In genomic region chr11:117415358-117415896, GRCh38 we compare ENCODE assay signal across 26 cellular contexts.
"Had no signal": no experiment of that assay in that cellular context is flagged by ENCODE, and none has a peak within 500 bp of the region (broad histone marks: within the 10 kb centered on the region; RNA-seq: fewer than 3 reads in every experiment).

No MANE protein-coding gene starts in this region.

- H3K27me3 ChIP-seq: adrenal gland, breast epithelium had no signal

- H3K9me3 ChIP-seq: adrenal gland, breast epithelium had no signal

- H3K4me3 ChIP-seq: adrenal gland, breast epithelium had no signal

- ATAC-seq: activated CD8-positive, alpha-beta memory T cell treated with anti-CD3 and anti-CD28 coated beads, Interleukin-2, amount 10 ng/mL, durations not matched to agents 7 days and 5 days; activated T-helper 17 cell treated with anti-CD3 and anti-CD28 coated beads, Interleukin-2, amount 50 U/mL, for 72 hours had no signal

- H3K27me3 Mint-ChIP-seq: activated B cell treated with CpG ODN at 0.5 μM for 24 hours; activated CD4-positive, alpha-beta T cell treated with anti-CD3 and anti-CD28 coated beads, Interleukin-2, amount 10 ng/mL, durations not matched to agents 24 days and 14 days; activated CD8-positive, alpha-beta memory T cell treated with anti-CD3 and anti-CD28 coated beads, Interleukin-2, amount 10 ng/mL, durations not matched to agents 7 days and 5 days; activated T-helper 17 cell treated with anti-CD3 and anti-CD28 coated beads, Interleukin-2, amount 50 U/mL, for 72 hours had no signal

- H3K4me3 Mint-ChIP-seq: activated B cell treated with CpG ODN at 0.5 μM for 24 hours; activated CD4-positive, alpha-beta T cell treated with anti-CD3 and anti-CD28 coated beads, Interleukin-2, amount 10 ng/mL, durations not matched to agents 24 days and 14 days; activated CD8-positive, alpha-beta memory T cell treated with anti-CD3 and anti-CD28 coated beads, Interleukin-2, amount 10 ng/mL, durations not matched to agents 7 days and 5 days; activated naive CD8-positive, alpha-beta T cell treated with anti-CD3 and anti-CD28 coated beads, Interleukin-2, amount 10 ng/mL, durations not matched to agents 7 days and 5 days; activated T-helper 17 cell treated with anti-CD3 and anti-CD28 coated beads, Interleukin-2, amount 50 U/mL, for 72 hours; IgD-negative memory B cell; T-helper 1 cell treated with Interleukin-12 subunit alpha and Interleukin-12 subunit beta and Interleukin-4 antibody, amounts not matched to agents 30 μg/mL and 1 μg/mL, for 36 hours had no signal

- H3K9ac ChIP-seq: KMS-11 had no signal

- H3K27ac ChIP-seq: adrenal gland, breast epithelium, KMS-11 had no signal

- DNase-seq: activated B cell treated with CpG ODN at 0.5 μM for 24 hours; activated CD4-positive, alpha-beta T cell treated with anti-CD3 and anti-CD28 coated beads for 1 hour; activated CD4-positive, alpha-beta T cell treated with anti-CD3 and anti-CD28 coated beads, Interleukin-2, amount 10 ng/mL, durations not matched to agents 24 days and 14 days; activated CD4-positive, alpha-beta T cell treated with anti-CD3 and anti-CD28 coated beads, Interleukin-2, amount 50 U/mL, for 48 hours; activated CD8-positive, alpha-beta memory T cell treated with anti-CD3 and anti-CD28 coated beads, Interleukin-2, amount 10 ng/mL, durations not matched to agents 7 days and 5 days; activated naive CD4-positive, alpha-beta T cell treated with anti-CD3 and anti-CD28 coated beads, Interleukin-2, amount 50 U/mL, for 16 hours; activated naive CD8-positive, alpha-beta T cell treated with anti-CD3 and anti-CD28 coated beads, Interleukin-2, amount 10 ng/mL, durations not matched to agents 7 days and 5 days; activated T-cell treated with anti-CD3 and anti-CD28 coated beads, Interleukin-2, amount 50 U/mL, for 48 hours; adrenal gland; central memory CD4-positive, alpha-beta T cell; MV-4-11; NCI-H1092 treated with DMSO at 0.1 percent for 48 hours; NCI-H1417 treated with DMSO at 0.1 percent for 48 hours; NCI-H1694 treated with DMSO at 0.1 percent for 48 hours; NCI-H2029 treated with DMSO at 0.1 percent for 48 hours; NCI-H345; NCI-H510A; NCI-H526 treated with DMSO at 0.1 percent for 48 hours; NCI-H82; NK-92 treated with Interleukin-12 subunit alpha and Interleukin-12 subunit beta, amount 100 ng/mL, for 24 hours; SHP77 treated with DMSO at 0.1 percent for 48 hours had no signal

- H3K27ac Mint-ChIP-seq: activated B cell treated with CpG ODN at 0.5 μM for 24 hours; activated CD4-positive, alpha-beta T cell treated with anti-CD3 and anti-CD28 coated beads, Interleukin-2, amount 10 ng/mL, durations not matched to agents 24 days and 14 days; activated CD8-positive, alpha-beta memory T cell treated with anti-CD3 and anti-CD28 coated beads, Interleukin-2, amount 10 ng/mL, durations not matched to agents 7 days and 5 days; activated naive CD8-positive, alpha-beta T cell treated with anti-CD3 and anti-CD28 coated beads, Interleukin-2, amount 10 ng/mL, durations not matched to agents 7 days and 5 days; activated T-helper 17 cell treated with anti-CD3 and anti-CD28 coated beads, Interleukin-2, amount 50 U/mL, for 72 hours; IgD-negative memory B cell; T-helper 1 cell treated with Interleukin-12 subunit alpha and Interleukin-12 subunit beta and Interleukin-4 antibody, amounts not matched to agents 30 μg/mL and 1 μg/mL, for 36 hours had no signal

- H3K9me3 Mint-ChIP-seq: activated B cell treated with CpG ODN at 0.5 μM for 24 hours; activated CD4-positive, alpha-beta T cell treated with anti-CD3 and anti-CD28 coated beads, Interleukin-2, amount 10 ng/mL, durations not matched to agents 24 days and 14 days; activated naive CD8-positive, alpha-beta T cell treated with anti-CD3 and anti-CD28 coated beads, Interleukin-2, amount 10 ng/mL, durations not matched to agents 7 days and 5 days; activated T-helper 17 cell treated with anti-CD3 and anti-CD28 coated beads, Interleukin-2, amount 50 U/mL, for 72 hours; T-helper 1 cell treated with Interleukin-12 subunit alpha and Interleukin-12 subunit beta and Interleukin-4 antibody, amounts not matched to agents 30 μg/mL and 1 μg/mL, for 36 hours had no signal

- H3K4me1 Mint-ChIP-seq: activated B cell treated with CpG ODN at 0.5 μM for 24 hours; activated CD4-positive, alpha-beta T cell treated with anti-CD3 and anti-CD28 coated beads, Interleukin-2, amount 10 ng/mL, durations not matched to agents 24 days and 14 days; activated CD8-positive, alpha-beta memory T cell treated with anti-CD3 and anti-CD28 coated beads, Interleukin-2, amount 10 ng/mL, durations not matched to agents 7 days and 5 days; activated naive CD8-positive, alpha-beta T cell treated with anti-CD3 and anti-CD28 coated beads, Interleukin-2, amount 10 ng/mL, durations not matched to agents 7 days and 5 days; activated T-helper 17 cell treated with anti-CD3 and anti-CD28 coated beads, Interleukin-2, amount 50 U/mL, for 72 hours; IgD-negative memory B cell had no signal

- H3K36me3 ChIP-seq: breast epithelium had no signal

- H3K36me3 Mint-ChIP-seq: activated CD8-positive, alpha-beta memory T cell treated with anti-CD3 and anti-CD28 coated beads, Interleukin-2, amount 10 ng/mL, durations not matched to agents 7 days and 5 days; activated naive CD8-positive, alpha-beta T cell treated with anti-CD3 and anti-CD28 coated beads, Interleukin-2, amount 10 ng/mL, durations not matched to agents 7 days and 5 days had no signal

- H3K4me1 ChIP-seq: adrenal gland, breast epithelium had no signal
